In the genomic region with DNA sequence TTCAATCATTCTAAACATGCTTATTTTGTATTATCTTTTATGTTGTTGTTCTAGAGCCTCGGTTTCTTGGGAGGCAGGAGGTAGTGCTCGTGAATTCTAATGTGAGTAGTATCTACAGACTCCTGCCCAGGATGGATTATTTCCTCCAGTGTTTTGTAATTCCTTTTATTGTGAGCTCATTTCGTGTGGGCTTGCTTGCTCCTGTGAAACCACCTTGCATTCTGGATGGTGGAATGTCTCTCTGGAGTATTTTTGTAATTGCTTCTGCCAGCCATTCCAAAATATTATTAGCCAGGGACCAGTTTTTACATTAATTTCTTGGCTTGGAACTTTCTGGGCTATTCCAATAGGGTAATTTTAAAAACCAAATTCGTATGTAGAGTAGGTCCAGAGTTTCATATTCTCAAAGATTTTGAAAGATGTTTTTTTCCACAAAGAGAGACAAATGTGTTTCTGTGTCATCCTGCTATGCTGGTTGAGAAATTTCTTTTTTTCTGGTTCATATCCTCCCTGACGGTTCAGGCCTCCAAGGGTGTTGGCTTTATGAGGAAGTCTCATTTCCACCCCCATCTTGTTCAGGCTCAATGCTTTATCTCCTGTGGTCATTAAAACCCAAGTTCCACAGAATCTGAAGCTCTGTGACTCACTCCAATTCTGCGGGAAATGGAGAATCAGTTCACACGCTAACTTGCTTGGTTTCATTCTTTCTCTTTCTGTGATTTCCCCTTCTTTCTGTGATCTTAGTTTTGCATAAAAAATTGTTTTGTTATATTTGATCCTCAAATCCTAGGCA, we compare ENCODE assay signal across 9 cellular contexts. TPM values are rescaled to one million over a fixed set of nuclear protein-coding genes. Genes with fewer than 3 reads are reported as not detected.
DNase-seq lines count a peak whose midpoint lies in the region; ATAC-seq and TF ChIP-seq lines count a peak whose summit lies in the region.
"Had no signal": no experiment of that assay in that cellular context is flagged by ENCODE, and none has a peak within 500 bp of the region (broad histone marks: within the 10 kb centered on the region; RNA-seq: fewer than 3 reads in every experiment).

No MANE protein-coding gene starts in this region.

- H3K27me3 ChIP-seq in MM.1S (replicated peaks; ENCODE audit: insufficient read depth, low read length): no peaks in the 10 kb centered on the region
- H3K27me3 ChIP-seq in CD8-positive, alpha-beta T cell (ENCODE audit: insufficient read depth, low read length): no peaks in the 10 kb centered on the region

- no peak overlapping the region for H3K9ac ChIP-seq in MM.1S (ENCODE audit: low read length)

- no peaks in the 10 kb centered on the region for H3K36me3 Mint-ChIP-seq in CD8-positive, alpha-beta T cell
- H3K36me3 Mint-ChIP-seq: memory B cell had no signal

- CTCF ChIA-PET in CD8-positive, alpha-beta T cell (lab: Charles Lee): no interaction called here

- no peaks in the 10 kb centered on the region for H3K9me3 ChIP-seq in MM.1S (replicated peaks; ENCODE audit: insufficient read depth, low read length)
- H3K9me3 ChIP-seq in CD8-positive, alpha-beta T cell (ENCODE audit: low read length): no peaks in the 10 kb centered on the region

- H3K27me3 Mint-ChIP-seq in CD8-positive, alpha-beta T cell (ENCODE audit: low read depth): peaks cover 11% of the 10 kb centered on the region

- no peaks in the 10 kb centered on the region for H3K9me3 Mint-ChIP-seq in CD8-positive, alpha-beta T cell
- H3K9me3 Mint-ChIP-seq: memory B cell had no signal

- no peak overlapping the region for H3K4me3 Mint-ChIP-seq in CD8-positive, alpha-beta T cell
- H3K4me3 Mint-ChIP-seq: memory B cell had no signal

- TF ChIP-seq CTCF in MM.1S (IDR thresholded peaks at IDR 0.05; ENCODE audit: low read length): no peak
- TF ChIP-seq CTCF in CD8-positive, alpha-beta T cell (IDR thresholded peaks at IDR 0.05): no peak

- intact Hi-C loops in sciatic nerve (cut with DNase I): no loop called here
- intact Hi-C loops in CD8-positive, alpha-beta T cell (cut with DNase I, micrococcal nuclease): no loop called here

- no peak overlapping the region for H3K4me3 ChIP-seq in MM.1S (ENCODE audit: low read length)
- H3K4me3 ChIP-seq in CD8-positive, alpha-beta T cell (ENCODE audit: low read depth, low read length): no peak overlapping the region

- peak; percentile 80 for ATAC-seq in sciatic nerve
- no peak for ATAC-seq in CD8-positive, alpha-beta T cell

- no peaks in the 10 kb centered on the region for H3K4me1 ChIP-seq in MM.1S (ENCODE audit: low read length)
- H3K4me1 ChIP-seq in CD8-positive, alpha-beta T cell (ENCODE audit: insufficient read depth, low read length): no peaks in the 10 kb centered on the region

- no peak overlapping the region for H2AFZ ChIP-seq in MM.1S (ENCODE audit: low read length)

- no peaks in the 10 kb centered on the region for H3F3A ChIP-seq in MM.1S (ENCODE audit: insufficient read depth, low read length)

- H3K27ac ChIP-seq in MM.1S (ENCODE audit: low read length): no peak overlapping the region
- no peak overlapping the region for H3K27ac ChIP-seq in CD8-positive, alpha-beta T cell (ENCODE audit: low read depth, low read length)

- POLR2A ChIA-PET in CD8-positive, alpha-beta T cell (lab: Charles Lee): no interaction called here

- H4K20me1 ChIP-seq in MM.1S (ENCODE audit: insufficient read depth, low read length): no peaks in the 10 kb centered on the region

- H3K79me2 ChIP-seq in MM.1S (ENCODE audit: low read length): no peaks in the 10 kb centered on the region

- no peak overlapping the region for H3K4me2 ChIP-seq in MM.1S (ENCODE audit: low read depth, low read length)

- no peaks in the 10 kb centered on the region for H3K4me1 Mint-ChIP-seq in CD8-positive, alpha-beta T cell (ENCODE audit: low read depth)

- DNase-seq in GM04503 (ENCODE audit: low read depth) (peak; percentile 99), MV-4-11 (lab: John Stamatoyannopoulos, UW) (peak; percentile 95), dedifferentiated amniotic fluid mesenchymal stem cell (ENCODE audit: extremely low spot score) (peak; percentile 81), sciatic nerve (ENCODE audit: low spot score) (no peak), MM.1S (no peak), NCI-H526 (lab: John Stamatoyannopoulos, UW) (no peak), 8988T (no peak)
- DNase-seq in CD8-positive, alpha-beta T cell: no peak

- no peaks in the 10 kb centered on the region for H3K9me2 ChIP-seq in MM.1S (replicated peaks; ENCODE audit: insufficient read depth, low read length)

- H3K27ac Mint-ChIP-seq in CD8-positive, alpha-beta T cell: no peak overlapping the region
- H3K27ac Mint-ChIP-seq: memory B cell had no signal

- H3K36me3 ChIP-seq in MM.1S (replicated peaks; ENCODE audit: insufficient read depth, low read length): no peaks in the 10 kb centered on the region
- H3K36me3 ChIP-seq in CD8-positive, alpha-beta T cell (ENCODE audit: insufficient read depth, low read length): no peaks in the 10 kb centered on the region

RNA-seq across cellular contexts. Expression of a gene that starts 41.7 kb away (rescaled TPM):
- 534 TPM for total RNA-seq in sciatic nerve
- not detected for total RNA-seq in CD8-positive, alpha-beta T cell

Comparison
In these comparisons a context has a peak if more than half of its experiments do, and no peak if none do; other contexts are left out.
1. DNase-seq: peak in GM04503 (single experiment), MV-4-11 (single experiment) and dedifferentiated amniotic fluid mesenchymal stem cell (single experiment); none in sciatic nerve (single experiment), MM.1S (single experiment), NCI-H526 (0 of 2), CD8-positive, alpha-beta T cell (0 of 7) and 8988T (single experiment).
2. RNA of a gene that starts 41.7 kb away (total RNA-seq): 534 TPM in sciatic nerve (single experiment); not detected in CD8-positive, alpha-beta T cell; every median in the first group is over 100 times any median in the second.